In genomic region chr18:33115917-33116316, GRCh38 we compare ENCODE assay signal across 1 cellular context.
TF ChIP-seq lines count a peak whose summit lies in the region.

No MANE protein-coding gene starts in this region.

TF ChIP-seq in GM23338, 12 proteins besides CTCF, POLR2A, EP300 and RAD21 (continued from another document):
- TF ChIP-seq ZNF462 (CRISPR knock-in tag; IDR thresholded peaks at IDR 0.05): no peak
- TF ChIP-seq ETS1 (IDR thresholded peaks at IDR 0.05): no peak
TF ChIP-seq in GM23338: peak in this region for 0.
